Comparison of ENCODE assay signal across 11 cellular contexts in the genomic region with DNA sequence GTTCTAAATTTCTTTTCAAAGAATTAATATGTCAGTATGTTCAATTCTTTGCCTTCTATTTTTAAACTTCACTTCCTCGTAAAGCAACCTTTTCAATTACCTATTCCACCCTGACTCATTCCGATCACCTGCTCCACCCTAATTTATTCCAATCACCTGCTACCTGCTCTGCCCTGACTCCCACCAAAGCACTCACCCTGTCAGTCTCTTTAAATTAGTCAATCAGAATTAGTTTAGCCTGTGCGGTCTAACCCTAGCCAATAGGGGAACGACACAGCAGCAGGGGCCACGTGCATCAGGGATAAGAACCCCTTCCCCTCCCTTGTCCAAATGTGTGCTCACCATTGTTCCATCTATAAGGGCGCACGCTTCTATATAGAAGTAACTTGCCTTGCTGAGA. TPM values are rescaled to one million over a fixed set of nuclear protein-coding genes. Genes with fewer than 3 reads are reported as not detected.
"Had no signal": no experiment of that assay in that cellular context is flagged by ENCODE, and none has a peak within 500 bp of the region (broad histone marks: within the 10 kb centered on the region; RNA-seq: fewer than 3 reads in every experiment).

No MANE protein-coding gene starts in this region.

RNA-seq across cellular contexts. Expression of gene CAPN11, which starts 26.7 kb away (rescaled TPM):
- total RNA-seq: mesothelial cell of epicardium, osteocyte, thoracic aorta had no signal
- polyA plus RNA-seq: naive thymus-derived CD4-positive, alpha-beta T cell had no signal

RNA-seq across cellular contexts. Expression of gene MYMX, which starts 31.4 kb away (rescaled TPM):
- total RNA-seq: chondrocyte; colonic mucosa; esophagus squamous epithelium; lung microvascular endothelial cell; mesothelial cell of epicardium; naive thymus-derived CD4-positive, alpha-beta T cell; osteocyte; prostate gland; thoracic aorta; tibial nerve had no signal
- polyA plus RNA-seq: immature natural killer cell; naive thymus-derived CD4-positive, alpha-beta T cell had no signal
